Comparison of ENCODE assay signal across 9 cellular contexts in the genomic region with DNA sequence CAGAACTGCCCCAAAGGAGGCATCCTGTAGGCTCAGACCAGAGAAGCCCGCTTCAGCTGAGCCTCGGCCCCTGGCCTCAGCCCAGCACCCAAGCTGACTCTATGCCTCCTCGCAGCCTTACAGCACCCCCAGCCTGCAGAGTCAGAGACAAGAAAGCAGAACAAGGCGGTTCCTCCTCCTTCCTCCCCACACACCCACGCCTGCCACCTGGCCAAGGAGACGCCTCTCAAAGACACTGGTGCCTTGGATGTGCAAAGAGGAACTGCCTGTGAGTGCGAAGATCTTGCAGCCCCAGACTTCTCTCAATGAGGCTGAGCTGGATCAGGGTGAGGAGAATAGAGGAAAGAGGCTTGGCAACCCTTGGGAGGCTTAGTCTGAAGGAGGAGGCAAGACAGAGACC.
A peak's percentile ranks its signal among the peaks of the same experiment; 100 is the strongest.
DNase-seq lines count a peak whose midpoint lies in the region; ATAC-seq and TF ChIP-seq lines count a peak whose summit lies in the region.
"Had no signal": no experiment of that assay in that cellular context is flagged by ENCODE, and none has a peak within 500 bp of the region (broad histone marks: within the 10 kb centered on the region; RNA-seq: fewer than 3 reads in every experiment).

No MANE protein-coding gene starts in this region.

- no peak for TF ChIP-seq POLR2A in adrenal gland (IDR thresholded peaks at IDR 0.05)

- CTCF ChIA-PET in HEK293T (lab: Yijun Ruan, JAX): no interaction called here

- POLR2A ChIA-PET in HEK293T (lab: Yijun Ruan, JAX): no interaction called here

- H3K4me3 ChIP-seq in adrenal gland: no peak overlapping the region

- WGBS in adrenal gland, 4 donors: 59 to 83% (median 70%) methylated on average over 4 to 7 of the region's 7 CpGs

- H3K36me3 ChIP-seq in adrenal gland (replicated peaks in 1 of 2): no peaks in the 10 kb centered on the region

- H3K27ac ChIP-seq in adrenal gland: no peak overlapping the region

- H3K9me3 ChIP-seq in adrenal gland (replicated peaks in 1 of 3): no peaks in the 10 kb centered on the region

- intact Hi-C loops in adrenal gland (cut with DNase I) (no loop called here), sciatic nerve (cut with DNase I) (no loop called here)

- H3K4me1 ChIP-seq in adrenal gland (replicated peaks in 1 of 2): peaks cover 12 to 46% of the 10 kb centered on the region in 2 donors

- no peaks in the 10 kb centered on the region for H3K27me3 ChIP-seq in adrenal gland

- ATAC-seq in GM19025 (IDR thresholded peaks at IDR 0.05; ENCODE audit: low read depth, unreplicated experiment): peak; percentile 60
- ATAC-seq in HG03039 (IDR thresholded peaks at IDR 0.05; ENCODE audit: unreplicated experiment): peak; percentile 72
- peak; percentile 30 for ATAC-seq in sciatic nerve

- TF ChIP-seq CTCF in adrenal gland (IDR thresholded peaks at IDR 0.05): no peak

- DNase-seq in adrenal gland: peak in 4 of 7 donors; percentile 35 to 67 (median 52)
- DNase-seq in sciatic nerve (ENCODE audit: low spot score): no peak
- DNase-seq in NCI-H345 (lab: John Stamatoyannopoulos, UW): no peak
- no peak for DNase-seq in SHP77 treated with DMSO at 0.1 percent for 48 hours (lab: John Stamatoyannopoulos, UW)
- no peak for DNase-seq in HEK293T (ENCODE audit: extremely low spot score)
- DNase-seq: activated CD8-positive, alpha-beta memory T cell treated with anti-CD3 and anti-CD28 coated beads for 24 hours; NCI-H1092 treated with DMSO at 0.1 percent for 48 hours had no signal

TF ChIP-seq in HEK293T, 16 proteins besides CTCF, POLR2A, EP300 and RAD21:
- no peak for TF ChIP-seq ZNF384 (IDR thresholded peaks at IDR 0.05)
- TF ChIP-seq L3MBTL2 (conservative IDR thresholded peaks at IDR 0.05): no peak
- no peak for TF ChIP-seq LEF1 (IDR thresholded peaks at IDR 0.05; ENCODE audit: borderline replicate concordance)
- TF ChIP-seq SUZ12 (IDR thresholded peaks at IDR 0.05): no peak
- TF ChIP-seq FOXM1 (IDR thresholded peaks at IDR 0.05; ENCODE audit: borderline replicate concordance): no peak
- TF ChIP-seq TARDBP (IDR thresholded peaks at IDR 0.05): no peak
- TF ChIP-seq HDGF (IDR thresholded peaks at IDR 0.05; ENCODE audit: borderline replicate concordance): no peak
- TF ChIP-seq, protein P1, sequence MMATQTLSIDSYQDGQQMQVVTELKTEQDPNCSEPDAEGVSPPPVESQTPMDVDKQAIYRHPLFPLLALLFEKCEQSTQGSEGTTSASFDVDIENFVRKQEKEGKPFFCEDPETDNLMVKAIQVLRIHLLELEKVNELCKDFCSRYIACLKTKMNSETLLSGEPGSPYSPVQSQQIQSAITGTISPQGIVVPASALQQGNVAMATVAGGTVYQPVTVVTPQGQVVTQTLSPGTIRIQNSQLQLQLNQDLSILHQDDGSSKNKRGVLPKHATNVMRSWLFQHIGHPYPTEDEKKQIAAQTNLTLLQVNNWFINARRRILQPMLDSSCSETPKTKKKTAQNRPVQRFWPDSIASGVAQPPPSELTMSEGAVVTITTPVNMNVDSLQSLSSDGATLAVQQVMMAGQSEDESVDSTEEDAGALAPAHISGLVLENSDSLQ (IDR thresholded peaks at IDR 0.05): no peak
- no peak for TF ChIP-seq NFRKB (IDR thresholded peaks at IDR 0.05)
- no peak for TF ChIP-seq CTBP1 (IDR thresholded peaks at IDR 0.05; ENCODE audit: borderline replicate concordance)
- no peak for TF ChIP-seq ELF4 (IDR thresholded peaks at IDR 0.05)
- TF ChIP-seq FOXA1 (IDR thresholded peaks at IDR 0.05): no peak
- TF ChIP-seq ARNT (IDR thresholded peaks at IDR 0.05): no peak
- no peak for TF ChIP-seq SP1 (IDR thresholded peaks at IDR 0.05)
- no peak for TF ChIP-seq BHLHE40 (IDR thresholded peaks at IDR 0.05; ENCODE audit: borderline replicate concordance)
- no peak for TF ChIP-seq FOXK2 (IDR thresholded peaks at IDR 0.05)

Comparison
In these comparisons a context has a peak if more than half of its experiments do, and no peak if none do; other contexts are left out.
1. DNase-seq: peak in adrenal gland (4 of 7); none in sciatic nerve (single experiment), NCI-H345 (single experiment), SHP77 treated with DMSO at 0.1 percent for 48 hours (single experiment) and HEK293T (single experiment).
2. Peak in every context shown above with its lines, with median percentiles within 50 percentile points of each other: ATAC-seq.